ENCODE assay signal across 1 cellular context in genomic region chr14:61462566-61463195, GRCh38.
A peak's percentile ranks its signal among the peaks of the same experiment; 100 is the strongest.
TF ChIP-seq lines count a peak whose summit lies in the region.

No MANE protein-coding gene starts in this region.

TF ChIP-seq in HepG2, 621 proteins besides CTCF, POLR2A, EP300 and RAD21 (continued from another document):
- TF ChIP-seq, protein P1, sequence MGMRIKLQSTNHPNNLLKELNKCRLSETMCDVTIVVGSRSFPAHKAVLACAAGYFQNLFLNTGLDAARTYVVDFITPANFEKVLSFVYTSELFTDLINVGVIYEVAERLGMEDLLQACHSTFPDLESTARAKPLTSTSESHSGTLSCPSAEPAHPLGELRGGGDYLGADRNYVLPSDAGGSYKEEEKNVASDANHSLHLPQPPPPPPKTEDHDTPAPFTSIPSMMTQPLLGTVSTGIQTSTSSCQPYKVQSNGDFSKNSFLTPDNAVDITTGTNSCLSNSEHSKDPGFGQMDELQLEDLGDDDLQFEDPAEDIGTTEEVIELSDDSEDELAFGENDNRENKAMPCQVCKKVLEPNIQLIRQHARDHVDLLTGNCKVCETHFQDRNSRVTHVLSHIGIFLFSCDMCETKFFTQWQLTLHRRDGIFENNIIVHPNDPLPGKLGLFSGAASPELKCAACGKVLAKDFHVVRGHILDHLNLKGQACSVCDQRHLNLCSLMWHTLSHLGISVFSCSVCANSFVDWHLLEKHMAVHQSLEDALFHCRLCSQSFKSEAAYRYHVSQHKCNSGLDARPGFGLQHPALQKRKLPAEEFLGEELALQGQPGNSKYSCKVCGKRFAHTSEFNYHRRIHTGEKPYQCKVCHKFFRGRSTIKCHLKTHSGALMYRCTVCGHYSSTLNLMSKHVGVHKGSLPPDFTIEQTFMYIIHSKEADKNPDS (CRISPR knock-in tag; IDR thresholded peaks at IDR 0.05), result no peak
- TF ChIP-seq ZNF205 (CRISPR knock-in tag; IDR thresholded peaks at IDR 0.05), result no peak
- no peak for TF ChIP-seq GRHL1 (CRISPR knock-in tag; conservative IDR thresholded peaks at IDR 0.05)
- no peak for TF ChIP-seq ZNF691 (CRISPR knock-in tag; IDR thresholded peaks at IDR 0.05; ENCODE audit: borderline replicate concordance, low read depth)
- no peak for TF ChIP-seq SP5 (CRISPR knock-in tag; IDR thresholded peaks at IDR 0.05; ENCODE audit: borderline replicate concordance, low read depth)
- no peak for TF ChIP-seq SAFB2 (CRISPR knock-in tag; IDR thresholded peaks at IDR 0.05; ENCODE audit: borderline replicate concordance, low read depth)
- TF ChIP-seq THYN1 (CRISPR knock-in tag; IDR thresholded peaks at IDR 0.05; ENCODE audit: borderline replicate concordance, low read depth), result no peak
- peak; percentile 93 for TF ChIP-seq RARA (CRISPR knock-in tag; IDR thresholded peaks at IDR 0.05)
- TF ChIP-seq ZNF7 (CRISPR knock-in tag; IDR thresholded peaks at IDR 0.05), result no peak
- TF ChIP-seq, protein P2, sequence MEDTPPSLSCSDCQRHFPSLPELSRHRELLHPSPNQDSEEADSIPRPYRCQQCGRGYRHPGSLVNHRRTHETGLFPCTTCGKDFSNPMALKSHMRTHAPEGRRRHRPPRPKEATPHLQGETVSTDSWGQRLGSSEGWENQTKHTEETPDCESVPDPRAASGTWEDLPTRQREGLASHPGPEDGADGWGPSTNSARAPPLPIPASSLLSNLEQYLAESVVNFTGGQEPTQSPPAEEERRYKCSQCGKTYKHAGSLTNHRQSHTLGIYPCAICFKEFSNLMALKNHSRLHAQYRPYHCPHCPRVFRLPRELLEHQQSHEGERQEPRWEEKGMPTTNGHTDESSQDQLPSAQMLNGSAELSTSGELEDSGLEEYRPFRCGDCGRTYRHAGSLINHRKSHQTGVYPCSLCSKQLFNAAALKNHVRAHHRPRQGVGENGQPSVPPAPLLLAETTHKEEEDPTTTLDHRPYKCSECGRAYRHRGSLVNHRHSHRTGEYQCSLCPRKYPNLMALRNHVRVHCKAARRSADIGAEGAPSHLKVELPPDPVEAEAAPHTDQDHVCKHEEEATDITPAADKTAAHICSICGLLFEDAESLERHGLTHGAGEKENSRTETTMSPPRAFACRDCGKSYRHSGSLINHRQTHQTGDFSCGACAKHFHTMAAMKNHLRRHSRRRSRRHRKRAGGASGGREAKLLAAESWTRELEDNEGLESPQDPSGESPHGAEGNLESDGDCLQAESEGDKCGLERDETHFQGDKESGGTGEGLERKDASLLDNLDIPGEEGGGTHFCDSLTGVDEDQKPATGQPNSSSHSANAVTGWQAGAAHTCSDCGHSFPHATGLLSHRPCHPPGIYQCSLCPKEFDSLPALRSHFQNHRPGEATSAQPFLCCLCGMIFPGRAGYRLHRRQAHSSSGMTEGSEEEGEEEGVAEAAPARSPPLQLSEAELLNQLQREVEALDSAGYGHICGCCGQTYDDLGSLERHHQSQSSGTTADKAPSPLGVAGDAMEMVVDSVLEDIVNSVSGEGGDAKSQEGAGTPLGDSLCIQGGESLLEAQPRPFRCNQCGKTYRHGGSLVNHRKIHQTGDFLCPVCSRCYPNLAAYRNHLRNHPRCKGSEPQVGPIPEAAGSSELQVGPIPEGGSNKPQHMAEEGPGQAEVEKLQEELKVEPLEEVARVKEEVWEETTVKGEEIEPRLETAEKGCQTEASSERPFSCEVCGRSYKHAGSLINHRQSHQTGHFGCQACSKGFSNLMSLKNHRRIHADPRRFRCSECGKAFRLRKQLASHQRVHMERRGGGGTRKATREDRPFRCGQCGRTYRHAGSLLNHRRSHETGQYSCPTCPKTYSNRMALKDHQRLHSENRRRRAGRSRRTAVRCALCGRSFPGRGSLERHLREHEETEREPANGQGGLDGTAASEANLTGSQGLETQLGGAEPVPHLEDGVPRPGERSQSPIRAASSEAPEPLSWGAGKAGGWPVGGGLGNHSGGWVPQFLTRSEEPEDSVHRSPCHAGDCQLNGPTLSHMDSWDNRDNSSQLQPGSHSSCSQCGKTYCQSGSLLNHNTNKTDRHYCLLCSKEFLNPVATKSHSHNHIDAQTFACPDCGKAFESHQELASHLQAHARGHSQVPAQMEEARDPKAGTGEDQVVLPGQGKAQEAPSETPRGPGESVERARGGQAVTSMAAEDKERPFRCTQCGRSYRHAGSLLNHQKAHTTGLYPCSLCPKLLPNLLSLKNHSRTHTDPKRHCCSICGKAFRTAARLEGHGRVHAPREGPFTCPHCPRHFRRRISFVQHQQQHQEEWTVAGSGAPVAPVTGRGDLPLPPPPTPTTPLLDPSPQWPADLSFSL (CRISPR knock-in tag; IDR thresholded peaks at IDR 0.05), result no peak
- TF ChIP-seq ZKSCAN8 (CRISPR knock-in tag; IDR thresholded peaks at IDR 0.05; ENCODE audit: borderline replicate concordance), result no peak
- TF ChIP-seq RXRA (CRISPR knock-in tag; IDR thresholded peaks at IDR 0.05), result peak; percentile 76; the same call in 1 of the 2 replicates
- TF ChIP-seq, protein P3, sequence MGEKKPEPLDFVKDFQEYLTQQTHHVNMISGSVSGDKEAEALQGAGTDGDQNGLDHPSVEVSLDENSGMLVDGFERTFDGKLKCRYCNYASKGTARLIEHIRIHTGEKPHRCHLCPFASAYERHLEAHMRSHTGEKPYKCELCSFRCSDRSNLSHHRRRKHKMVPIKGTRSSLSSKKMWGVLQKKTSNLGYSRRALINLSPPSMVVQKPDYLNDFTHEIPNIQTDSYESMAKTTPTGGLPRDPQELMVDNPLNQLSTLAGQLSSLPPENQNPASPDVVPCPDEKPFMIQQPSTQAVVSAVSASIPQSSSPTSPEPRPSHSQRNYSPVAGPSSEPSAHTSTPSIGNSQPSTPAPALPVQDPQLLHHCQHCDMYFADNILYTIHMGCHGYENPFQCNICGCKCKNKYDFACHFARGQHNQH (CRISPR knock-in tag; IDR thresholded peaks at IDR 0.05), result no peak
- no peak for TF ChIP-seq BATF2 (CRISPR knock-in tag; IDR thresholded peaks at IDR 0.05)
- no peak for TF ChIP-seq SRY (CRISPR knock-in tag; IDR thresholded peaks at IDR 0.05)
- peak; percentile 35; the same call in 1 of the 2 replicates for TF ChIP-seq FOSL2 (CRISPR knock-in tag; IDR thresholded peaks at IDR 0.05)
- no peak for TF ChIP-seq ZHX2 (IDR thresholded peaks at IDR 0.05; ENCODE audit: low read depth)
- TF ChIP-seq ZHX2 (CRISPR knock-in tag; IDR thresholded peaks at IDR 0.05; ENCODE audit: borderline replicate concordance), result no peak
- TF ChIP-seq ZNF44 (CRISPR knock-in tag; IDR thresholded peaks at IDR 0.05), result no peak
- TF ChIP-seq ZNF12 (CRISPR knock-in tag; IDR thresholded peaks at IDR 0.05), result no peak
- no peak for TF ChIP-seq YEATS2 (CRISPR knock-in tag; IDR thresholded peaks at IDR 0.05; ENCODE audit: borderline replicate concordance)
- TF ChIP-seq, protein P4, sequence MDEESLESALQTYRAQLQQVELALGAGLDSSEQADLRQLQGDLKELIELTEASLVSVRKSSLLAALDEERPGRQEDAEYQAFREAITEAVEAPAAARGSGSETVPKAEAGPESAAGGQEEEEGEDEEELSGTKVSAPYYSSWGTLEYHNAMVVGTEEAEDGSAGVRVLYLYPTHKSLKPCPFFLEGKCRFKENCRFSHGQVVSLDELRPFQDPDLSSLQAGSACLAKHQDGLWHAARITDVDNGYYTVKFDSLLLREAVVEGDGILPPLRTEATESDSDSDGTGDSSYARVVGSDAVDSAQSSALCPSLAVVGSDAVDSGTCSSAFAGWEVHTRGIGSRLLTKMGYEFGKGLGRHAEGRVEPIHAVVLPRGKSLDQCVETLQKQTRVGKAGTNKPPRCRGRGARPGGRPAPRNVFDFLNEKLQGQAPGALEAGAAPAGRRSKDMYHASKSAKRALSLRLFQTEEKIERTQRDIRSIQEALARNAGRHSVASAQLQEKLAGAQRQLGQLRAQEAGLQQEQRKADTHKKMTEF (CRISPR knock-in tag; IDR thresholded peaks at IDR 0.05), result no peak
- TF ChIP-seq HNF4A (CRISPR knock-in tag; IDR thresholded peaks at IDR 0.05), result 0 out of 2 replicates have a peak, but pooled peaks have one; percentile 15
- no peak for TF ChIP-seq KMT2A (CRISPR knock-in tag; IDR thresholded peaks at IDR 0.05)
- no peak for TF ChIP-seq SNRNP70 (IDR thresholded peaks at IDR 0.05; ENCODE audit: low read depth, low read length)
- no peak for TF ChIP-seq NFE2 (CRISPR knock-in tag; IDR thresholded peaks at IDR 0.05)
